ENCODE assay signal across 8 cellular contexts in the genomic region with DNA sequence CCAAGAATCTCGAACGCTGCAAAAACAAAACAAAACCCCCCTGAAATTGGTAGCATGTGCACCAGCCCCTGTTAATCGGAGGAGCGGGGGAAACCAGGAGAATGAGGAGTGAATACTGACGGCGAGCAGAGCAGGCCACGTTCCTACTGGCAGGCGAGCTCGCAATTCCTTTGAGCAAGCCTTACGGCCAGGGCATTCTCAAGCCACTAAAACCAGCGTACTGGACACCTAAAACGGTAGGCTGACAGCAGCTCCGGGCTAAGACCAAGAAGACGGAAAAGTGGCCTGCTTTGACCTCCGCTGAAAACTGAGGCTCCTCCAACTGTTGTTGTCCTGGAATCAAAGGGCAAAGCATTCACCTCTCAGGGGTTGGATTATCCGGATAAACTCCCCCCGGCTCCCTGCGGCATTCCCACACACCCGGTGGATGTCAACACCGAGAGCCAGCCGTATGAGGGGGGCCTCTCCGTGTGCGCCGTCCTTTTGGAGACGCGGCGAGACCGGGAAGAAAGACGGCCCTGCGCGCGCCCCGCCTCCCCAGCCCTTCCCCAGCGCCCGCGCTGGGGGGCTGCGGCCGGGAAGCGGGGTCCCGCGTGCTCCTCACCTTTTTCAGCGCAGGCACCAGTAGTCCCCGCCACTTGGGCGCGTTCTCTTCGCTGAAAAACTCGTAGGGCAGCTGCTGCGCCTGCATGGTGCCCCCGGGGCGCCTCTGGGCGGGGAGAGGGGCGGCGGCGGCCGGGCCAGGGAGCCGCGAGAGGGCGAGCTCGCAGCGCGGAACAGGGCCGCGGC. TPM values are rescaled to one million over a fixed set of nuclear protein-coding genes. Genes with fewer than 3 reads are reported as not detected.
A peak's percentile ranks its signal among the peaks of the same experiment; 100 is the strongest.
DNase-seq lines count a peak whose midpoint lies in the region; ATAC-seq and TF ChIP-seq lines count a peak whose summit lies in the region.

No MANE protein-coding gene starts in this region.

- no peaks in the 10 kb centered on the region for H3K27me3 Mint-ChIP-seq in endodermal cell (ENCODE audit: insufficient read depth)

- no peaks in the 10 kb centered on the region for H3K27me3 ChIP-seq in endodermal cell (ENCODE audit: control insufficient read depth, insufficient read depth, low read length, poor library complexity, severe bottlenecking)

- ATAC-seq in GM18502 (IDR thresholded peaks at IDR 0.05; ENCODE audit: poor library complexity, unreplicated experiment) (peak; percentile 45), HG02973 (IDR thresholded peaks at IDR 0.05; ENCODE audit: unreplicated experiment) (peak; percentile 34)

- H3K27ac ChIP-seq in endodermal cell (ENCODE audit: low read depth, low read length) = peak overlapping the region; percentile 74
- peak overlapping the region; percentile 88 for H3K27ac ChIP-seq in mesodermal cell (ENCODE audit: low read depth, low read length, severe bottlenecking)

- H3K9me3 ChIP-seq in endodermal cell (ENCODE audit: control insufficient read depth, low read length) (peaks cover 4% of the 10 kb centered on the region), mesodermal cell (ENCODE audit: control insufficient read depth, low read length) (no peaks in the 10 kb centered on the region)

- in situ Hi-C loops in ACHN (cut with HindIII; ENCODE audit: low pct_ligation_motif_present, low pct_unique_long_range_greater_than_20kb, low sequenced_read_pairs) = no loop called here

- peak overlapping the region; percentile 89 for H3K4me3 ChIP-seq in endodermal cell (ENCODE audit: low read length)
- peak overlapping the region; percentile 73 for H3K4me3 ChIP-seq in mesodermal cell (ENCODE audit: extremely low read depth, insufficient read depth, low read length, poor library complexity, severe bottlenecking)

- peaks cover 19% of the 10 kb centered on the region for H3K4me1 Mint-ChIP-seq in endodermal cell

- peak overlapping the region; percentile 59 for H3K9ac ChIP-seq in endodermal cell (ENCODE audit: extremely low read depth, low read length, poor library complexity, severe bottlenecking)

- H3K9me3 Mint-ChIP-seq in endodermal cell = no peaks in the 10 kb centered on the region

- H3K4me1 ChIP-seq in endodermal cell (ENCODE audit: control insufficient read depth, insufficient read depth, low read length) (no peaks in the 10 kb centered on the region), mesodermal cell (ENCODE audit: control insufficient read depth, insufficient read depth, low read length, poor library complexity, severe bottlenecking) (peaks cover 8% of the 10 kb centered on the region)

- 0 to 1% methylated on average over 21 to 63 of the region's 63 CpGs for WGBS in endodermal cell (ENCODE audit: insufficient coverage in 1 of 2, insufficient read length in 1 of 2), 2 experiments
- 0 to 1% methylated on average over 48 to 55 of the region's 63 CpGs for WGBS in mesodermal cell (ENCODE audit: insufficient coverage in 2 of 2), 2 experiments

- H3K27ac Mint-ChIP-seq in endodermal cell = peak overlapping the region; percentile 56

- peak overlapping the region; percentile 80 for H3K4me3 Mint-ChIP-seq in endodermal cell

- peaks cover 17% of the 10 kb centered on the region for H3K36me3 Mint-ChIP-seq in endodermal cell (ENCODE audit: low read depth)

- peak; percentile 60 for DNase-seq in ACHN
- peak; percentile 53 for DNase-seq in NCI-H345 (lab: John Stamatoyannopoulos, UW)
- peak in 2 of 3 experiments; percentile 37 to 40 for DNase-seq in activated CD8-positive, alpha-beta memory T cell treated with anti-CD3 and anti-CD28 coated beads for 48 hours (ENCODE audit: low read depth in 2 of 3, low spot score in 2 of 3)
- peak; percentile 80 for DNase-seq in endodermal cell
- peak; percentile 31 to 36 for DNase-seq in stimulated activated CD8-positive, alpha-beta memory T cell treated with anti-CD3 and anti-CD28 coated beads, Interleukin-7, amount 100 ng/mL, for 1 hour (ENCODE audit: low read depth in 2 of 2)

- peak; percentile 40 for TF ChIP-seq CTCF in endodermal cell (conservative IDR thresholded peaks at IDR 0.05)

- peaks cover 16% of the 10 kb centered on the region for H3K36me3 ChIP-seq in endodermal cell (ENCODE audit: control insufficient read depth, insufficient read depth, low read length)
- H3K36me3 ChIP-seq in mesodermal cell (ENCODE audit: control insufficient read depth, insufficient read depth, low read length) = peaks cover 6% of the 10 kb centered on the region

RNA-seq across cellular contexts. Expression of gene SOS1, which starts 0.9 kb away (rescaled TPM):
- total RNA-seq in endodermal cell = 10 to 100 TPM; 34.0 to 39.0 TPM
- polyA plus RNA-seq in endodermal cell (2013, experiment 1 of 2) = 23.0 TPM
- 27.9 TPM for polyA plus RNA-seq in endodermal cell (2013, experiment 2 of 2)
- polyA plus RNA-seq in mesodermal cell (2013, experiment 1 of 2) = 23.1 TPM
- 26.0 TPM for polyA plus RNA-seq in mesodermal cell (2013, experiment 2 of 2)

Comparison
In these comparisons a context has a peak if more than half of its experiments do, and no peak if none do; other contexts are left out.
1. Peak in every context shown above with its lines: DNase-seq, ATAC-seq, H3K4me3 ChIP-seq and H3K27ac ChIP-seq.